ENCODE assay signal across 23 cellular contexts in genomic region chr7:156055206-156055822, GRCh38.
"Had no signal": no experiment of that assay in that cellular context is flagged by ENCODE, and none has a peak within 500 bp of the region (broad histone marks: within the 10 kb centered on the region; RNA-seq: fewer than 3 reads in every experiment).

No MANE protein-coding gene starts in this region.

- H3K9me3 ChIP-seq: lower lobe of right lung, spleen, upper lobe of left lung had no signal

- H3K27ac Mint-ChIP-seq: activated T-helper 2 cell treated with anti-CD3 and anti-CD28 coated beads, Interferon-gamma antibody, Interleukin-2, Interleukin-4, amounts not matched to agents 10 μg/mL and 5 μg/mL and 100 μg/mL, durations not matched to agents 14 hours and 24 hours and 36 hours; endodermal cell; naive B cell; progenitor cell of endocrine pancreas; T-helper 17 cell had no signal

- H3K36me3 ChIP-seq: lower lobe of right lung, spleen, upper lobe of left lung had no signal

- H3K27me3 ChIP-seq: upper lobe of left lung had no signal

- ATAC-seq: left lobe of liver; lower lobe of right lung; stimulated activated naive CD8-positive, alpha-beta T cell treated with anti-CD3 and anti-CD28 coated beads, Interleukin-15, Interleukin-2, amounts not matched to agents 100 U/mL and 50 U/mL, for 24 hours; T-helper 17 cell had no signal

- H3K4me3 Mint-ChIP-seq: activated T-cell treated with anti-CD3 and anti-CD28 coated beads, Interleukin-2, amount 50 U/mL, for 4 hours; endodermal cell; naive B cell; neural crest cell; T-helper 17 cell had no signal

- H3K27ac ChIP-seq: lower lobe of right lung, spleen, upper lobe of left lung had no signal

- H3K4me1 ChIP-seq: lower lobe of right lung, spleen, upper lobe of left lung had no signal

- DNase-seq: activated CD4-positive, alpha-beta T cell treated with anti-CD3 and anti-CD28 coated beads for 4 hours; activated CD4-positive, alpha-beta T cell treated with anti-CD3 and anti-CD28 coated beads, Interleukin-2, amount 50 U/mL, for 48 hours; activated CD4-positive, CD25-positive, alpha-beta regulatory T cell; activated CD8-positive, alpha-beta memory T cell treated with anti-CD3 and anti-CD28 coated beads, Interleukin-2, amount 50 U/mL, for 48 hours; activated naive CD4-positive, alpha-beta T cell treated with Interleukin-2 at 50 U/mL for 16 hours; activated T-cell treated with anti-CD3 and anti-CD28 coated beads, Interleukin-2, amount 50 U/mL, for 4 hours; amygdala; cortex of kidney; endodermal cell; foreskin fibroblast; kidney; lower lobe of right lung; mesendoderm; naive B cell; spleen; stimulated activated CD4-positive, alpha-beta T cell treated with anti-CD3 and anti-CD28 coated beads, Interleukin-4, amount 100 ng/mL, for 24 hours; stimulated activated naive CD8-positive, alpha-beta T cell treated with anti-CD3 and anti-CD28 coated beads, Interleukin-15, Interleukin-2, amounts not matched to agents 100 U/mL and 50 U/mL, for 24 hours; T-helper 17 cell; upper lobe of left lung had no signal

- H3K4me3 ChIP-seq: lower lobe of right lung, spleen, upper lobe of left lung had no signal

- H3K9me3 Mint-ChIP-seq: activated T-cell treated with anti-CD3 and anti-CD28 coated beads, Interleukin-2, amount 50 U/mL, for 4 hours had no signal

- H3K36me3 Mint-ChIP-seq: naive B cell had no signal

- H3K4me1 Mint-ChIP-seq: endodermal cell, neural crest cell, T-helper 17 cell had no signal
